21 cellular contexts compared by ENCODE assay signal in the genomic region with DNA sequence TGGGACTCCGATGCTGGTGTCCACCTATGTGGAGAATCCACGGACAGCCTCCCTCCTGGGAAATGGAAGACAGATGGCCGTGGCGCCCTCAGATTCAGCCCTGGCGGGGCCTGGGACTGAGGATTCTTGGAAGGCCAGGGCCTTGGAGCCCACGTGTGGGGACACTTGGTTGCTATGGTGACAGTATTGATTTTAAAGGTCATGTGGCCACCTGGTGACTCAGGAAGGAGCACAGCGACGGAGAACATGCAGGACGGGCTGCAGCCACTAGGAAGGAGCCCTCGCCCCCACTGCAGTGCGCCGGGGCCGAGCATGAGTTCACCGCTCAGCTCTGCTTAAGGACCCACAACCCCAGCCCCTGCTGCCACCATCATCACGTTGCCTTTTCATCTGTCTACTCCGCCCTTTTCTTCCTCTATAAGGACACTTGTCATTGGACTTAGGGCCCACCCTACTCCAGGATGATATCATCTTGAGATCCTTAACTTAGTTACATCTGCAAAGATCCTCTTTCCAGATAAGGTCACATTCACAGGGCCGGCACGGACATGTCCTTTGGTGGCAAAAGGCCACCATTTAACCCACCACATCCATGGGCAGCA. TPM values are rescaled to one million over a fixed set of nuclear protein-coding genes. Genes with fewer than 3 reads are reported as not detected.
DNase-seq lines count a peak whose midpoint lies in the region; ATAC-seq and TF ChIP-seq lines count a peak whose summit lies in the region.
"Had no signal": no experiment of that assay in that cellular context is flagged by ENCODE, and none has a peak within 500 bp of the region (broad histone marks: within the 10 kb centered on the region; RNA-seq: fewer than 3 reads in every experiment).

No MANE protein-coding gene starts in this region.

- H3K36me3 Mint-ChIP-seq in chondrocyte (ENCODE audit: low read depth), result no peaks in the 10 kb centered on the region
- H3K36me3 Mint-ChIP-seq in activated T-helper 2 cell treated with anti-CD3 and anti-CD28 coated beads, Interferon-gamma antibody, Interleukin-2, Interleukin-4, amounts not matched to agents 10 μg/mL and 5 μg/mL and 100 μg/mL, durations not matched to agents 14 hours and 24 hours and 36 hours (ENCODE audit: low read depth), result no peaks in the 10 kb centered on the region

- H3K4me1 Mint-ChIP-seq in chondrocyte (ENCODE audit: low read depth), result peaks cover 7% of the 10 kb centered on the region
- peaks cover 4% of the 10 kb centered on the region for H3K4me1 Mint-ChIP-seq in activated T-helper 2 cell treated with anti-CD3 and anti-CD28 coated beads, Interferon-gamma antibody, Interleukin-2, Interleukin-4, amounts not matched to agents 10 μg/mL and 5 μg/mL and 100 μg/mL, durations not matched to agents 14 hours and 24 hours and 36 hours (ENCODE audit: low read depth)

- no peaks in the 10 kb centered on the region for H3K36me3 ChIP-seq in HEK293 (ENCODE audit: control insufficient read depth in 2 of 2, insufficient read depth in 1 of 2, low read length in 2 of 2)
- H3K36me3 ChIP-seq: breast epithelium, suprapubic skin had no signal

- H3K27ac ChIP-seq in HEK293 (ENCODE audit: extremely low read depth, low read depth, low read length), result no peak overlapping the region
- H3K27ac ChIP-seq: breast epithelium, foreskin keratinocyte, HL-60, parathyroid adenoma, suprapubic skin had no signal

- H3K4me3 Mint-ChIP-seq in chondrocyte (ENCODE audit: unreplicated experiment), result no peak overlapping the region
- H3K4me3 Mint-ChIP-seq in activated T-helper 2 cell treated with anti-CD3 and anti-CD28 coated beads, Interferon-gamma antibody, Interleukin-2, Interleukin-4, amounts not matched to agents 10 μg/mL and 5 μg/mL and 100 μg/mL, durations not matched to agents 14 hours and 24 hours and 36 hours (ENCODE audit: low read depth), result no peak overlapping the region
- H3K4me3 Mint-ChIP-seq: effector memory CD8-positive, alpha-beta T cell; T-helper 2 cell treated with Interferon-gamma antibody and Interleukin-4, amounts not matched to agents 5 μg/mL and 100 μg/mL, for 36 hours had no signal

- DNase-seq in NCI-H2196 (lab: John Stamatoyannopoulos, UW; ENCODE audit: unreplicated experiment) (peak; percentile 5), NCI-H2196 treated with DMSO at 0.1 percent for 48 hours (lab: John Stamatoyannopoulos, UW; ENCODE audit: unreplicated experiment) (no peak), chondrocyte (ENCODE audit: low spot score) (peak; percentile 64), posterior vena cava (ENCODE audit: low spot score) (peak; percentile 68), OCI-M2 (lab: John Stamatoyannopoulos, UW; ENCODE audit: unreplicated experiment) (no peak)
- no peak for DNase-seq in activated T-helper 2 cell treated with anti-CD3 and anti-CD28 coated beads, Interferon-gamma antibody, Interleukin-2, Interleukin-4, amounts not matched to agents 10 μg/mL and 5 μg/mL and 100 μg/mL, durations not matched to agents 14 hours and 24 hours and 36 hours (ENCODE audit: low spot score)
- DNase-seq: activated CD4-positive, alpha-beta T cell treated with anti-CD3 and anti-CD28 coated beads, Interleukin-2, amount 50 U/mL, for 48 hours; activated gamma-delta T cell treated with Interleukin-2 at 50 U/mL for 16 hours; COR-L47; effector memory CD8-positive, alpha-beta T cell; foreskin keratinocyte; immature natural killer cell; NCI-H345; RPMI8226 had no signal

- peaks cover 5% of the 10 kb centered on the region for H3K9me3 Mint-ChIP-seq in chondrocyte (ENCODE audit: low read depth)
- H3K9me3 Mint-ChIP-seq in activated T-helper 2 cell treated with anti-CD3 and anti-CD28 coated beads, Interferon-gamma antibody, Interleukin-2, Interleukin-4, amounts not matched to agents 10 μg/mL and 5 μg/mL and 100 μg/mL, durations not matched to agents 14 hours and 24 hours and 36 hours, result peaks cover 3% of the 10 kb centered on the region
- H3K9me3 Mint-ChIP-seq: effector memory CD8-positive, alpha-beta T cell had no signal

- H3K27ac Mint-ChIP-seq in chondrocyte (ENCODE audit: unreplicated experiment), result no peak overlapping the region
- no peak overlapping the region for H3K27ac Mint-ChIP-seq in activated T-helper 2 cell treated with anti-CD3 and anti-CD28 coated beads, Interferon-gamma antibody, Interleukin-2, Interleukin-4, amounts not matched to agents 10 μg/mL and 5 μg/mL and 100 μg/mL, durations not matched to agents 14 hours and 24 hours and 36 hours
- H3K27ac Mint-ChIP-seq: effector memory CD8-positive, alpha-beta T cell; T-helper 2 cell treated with Interferon-gamma antibody and Interleukin-4, amounts not matched to agents 5 μg/mL and 100 μg/mL, for 36 hours had no signal

- intact Hi-C loops in posterior vena cava (cut with DNase I), result no loop called here
- intact Hi-C loops in activated T-helper 2 cell treated with anti-CD3 and anti-CD28 coated beads, Interferon-gamma antibody, Interleukin-2, Interleukin-4, amounts not matched to agents 10 μg/mL and 5 μg/mL and 100 μg/mL, durations not matched to agents 14 hours and 24 hours and 36 hours (cut with micrococcal nuclease), result no loop called here

- H3K4me1 ChIP-seq in HEK293 (ENCODE audit: control insufficient read depth, insufficient read depth, low read length), result no peaks in the 10 kb centered on the region; the same call in 1 of the 2 replicates
- H3K4me1 ChIP-seq: foreskin keratinocyte had no signal

- POLR2A ChIA-PET in HEK293 (lab: Yijun Ruan, JAX), result no interaction called here

- ATAC-seq in GM19455 (IDR thresholded peaks at IDR 0.05; ENCODE audit: unreplicated experiment), result no peak
- ATAC-seq: effector memory CD8-positive, alpha-beta T cell; foreskin keratinocyte had no signal

- no peaks in the 10 kb centered on the region for H3K27me3 Mint-ChIP-seq in chondrocyte (ENCODE audit: low read depth)
- H3K27me3 Mint-ChIP-seq in activated T-helper 2 cell treated with anti-CD3 and anti-CD28 coated beads, Interferon-gamma antibody, Interleukin-2, Interleukin-4, amounts not matched to agents 10 μg/mL and 5 μg/mL and 100 μg/mL, durations not matched to agents 14 hours and 24 hours and 36 hours (ENCODE audit: low read depth), result peaks cover 22% of the 10 kb centered on the region

- TF ChIP-seq CTCF in HEK293 (tag by site-specific recombination; IDR thresholded peaks at IDR 0.05) (no peak), chondrocyte (IDR thresholded peaks at IDR 0.05) (no peak)

- no peak overlapping the region for H3K4me3 ChIP-seq in HEK293 (ENCODE audit: low read depth, low read length)
- H3K4me3 ChIP-seq: breast epithelium, suprapubic skin had no signal

- H3K9me3 ChIP-seq in HEK293 (ENCODE audit: control insufficient read depth, insufficient read depth, low read depth, low read length), result no peaks in the 10 kb centered on the region
- H3K9me3 ChIP-seq: breast epithelium, suprapubic skin had no signal

- CTCF ChIA-PET in HEK293 (lab: Yijun Ruan, JAX), result no interaction called here

TF ChIP-seq in HEK293, 187 proteins besides CTCF, POLR2A, EP300 and RAD21:
- 0 out of 2 replicates have a peak, but pooled peaks have one; percentile 27 for TF ChIP-seq ZBTB20 (tag by site-specific recombination; IDR thresholded peaks at IDR 0.05)
- TF ChIP-seq, protein P1, sequence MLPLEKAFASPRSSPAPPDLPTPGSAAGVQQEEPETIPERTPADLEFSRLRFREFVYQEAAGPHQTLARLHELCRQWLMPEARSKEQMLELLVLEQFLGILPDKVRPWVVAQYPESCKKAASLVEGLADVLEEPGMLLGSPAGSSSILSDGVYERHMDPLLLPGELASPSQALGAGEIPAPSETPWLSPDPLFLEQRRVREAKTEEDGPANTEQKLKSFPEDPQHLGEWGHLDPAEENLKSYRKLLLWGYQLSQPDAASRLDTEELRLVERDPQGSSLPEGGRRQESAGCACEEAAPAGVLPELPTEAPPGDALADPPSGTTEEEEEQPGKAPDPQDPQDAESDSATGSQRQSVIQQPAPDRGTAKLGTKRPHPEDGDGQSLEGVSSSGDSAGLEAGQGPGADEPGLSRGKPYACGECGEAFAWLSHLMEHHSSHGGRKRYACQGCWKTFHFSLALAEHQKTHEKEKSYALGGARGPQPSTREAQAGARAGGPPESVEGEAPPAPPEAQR (tag by site-specific recombination; IDR thresholded peaks at IDR 0.05), result no peak
- TF ChIP-seq ZNF555 (tag by site-specific recombination; conservative IDR thresholded peaks at IDR 0.05), result no peak

RNA-seq across cellular contexts. Expression of a gene that starts 3.7 kb away (rescaled TPM):
- 15.8 to 17.9 TPM (median 17.2 TPM) in 3 replicates for total RNA-seq in chondrocyte
- total RNA-seq in posterior vena cava, result 1 to 10 TPM; 6.3 to 9.7 TPM
- 17.3 and 18.8 TPM in 2 replicates for total RNA-seq in activated T-helper 2 cell treated with anti-CD3 and anti-CD28 coated beads, Interferon-gamma antibody, Interleukin-2, Interleukin-4, amounts not matched to agents 10 μg/mL and 5 μg/mL and 100 μg/mL, durations not matched to agents 14 hours and 24 hours and 36 hours

RNA-seq across cellular contexts. Expression of a gene that starts 20.6 kb away (rescaled TPM):
- 10.2 to 14.4 TPM (median 13.2 TPM) in 3 replicates for total RNA-seq in chondrocyte
- 1 to 10 TPM; 4.7 to 6.5 TPM for total RNA-seq in posterior vena cava
- total RNA-seq in activated T-helper 2 cell treated with anti-CD3 and anti-CD28 coated beads, Interferon-gamma antibody, Interleukin-2, Interleukin-4, amounts not matched to agents 10 μg/mL and 5 μg/mL and 100 μg/mL, durations not matched to agents 14 hours and 24 hours and 36 hours, result 2.8 and 3.5 TPM in 2 replicates

Comparison
In these comparisons a context has a peak if more than half of its experiments do, and no peak if none do; other contexts are left out.
1. DNase-seq: peak in NCI-H2196 (single experiment), chondrocyte (single experiment) and posterior vena cava (single experiment); none in NCI-H2196 treated with DMSO at 0.1 percent for 48 hours (single experiment), activated T-helper 2 cell treated with anti-CD3 and anti-CD28 coated beads, Interferon-gamma antibody, Interleukin-2, Interleukin-4, amounts not matched to agents 10 μg/mL and 5 μg/mL and 100 μg/mL, durations not matched to agents 14 hours and 24 hours and 36 hours (single experiment) and OCI-M2 (single experiment).